8 cellular contexts compared by ENCODE assay signal in genomic region chr2:70143314-70144150, GRCh38. TPM values are rescaled to one million over a fixed set of nuclear protein-coding genes. Genes with fewer than 3 reads are reported as not detected.
DNase-seq lines count a peak whose midpoint lies in the region; ATAC-seq and TF ChIP-seq lines count a peak whose summit lies in the region.

No MANE protein-coding gene starts in this region.

- peaks cover under 1% of the 10 kb centered on the region for H3K9me3 Mint-ChIP-seq in WTC11

- peak overlapping the region; percentile 63 for H3K4me3 Mint-ChIP-seq in WTC11

- H3K9ac ChIP-seq in Karpas-422 (ENCODE audit: low read length) (peak overlapping the region; percentile 69), mesendoderm (ENCODE audit: low read length) (peak overlapping the region; percentile 55)

- H3K4me3 ChIP-seq in Karpas-422 (ENCODE audit: low read length), result peak overlapping the region; percentile 67
- H3K4me3 ChIP-seq in mesendoderm (ENCODE audit: low read length), result no peak overlapping the region
- peak overlapping the region; percentile 41 for H3K4me3 ChIP-seq in thymus (ENCODE audit: low read length)

- 0 out of 2 replicates have a peak, but pooled peaks cover under 1% of the 10 kb centered on the region for H3K36me3 Mint-ChIP-seq in WTC11

- H4K8ac ChIP-seq in mesendoderm (ENCODE audit: low read depth, low read length), result no peak overlapping the region

- no peaks in the 10 kb centered on the region for H3K27me3 Mint-ChIP-seq in WTC11 (ENCODE audit: low read depth)

- no peak overlapping the region for H2BK120ac ChIP-seq in mesendoderm (ENCODE audit: low read depth, low read length)

- ATAC-seq in WTC11 (no peak), GM18502 (IDR thresholded peaks at IDR 0.05; ENCODE audit: poor library complexity, unreplicated experiment) (no peak)

- H3K9me3 ChIP-seq in Karpas-422 (ENCODE audit: low read length) (no peaks in the 10 kb centered on the region), thymus (ENCODE audit: control insufficient read depth) (no peaks in the 10 kb centered on the region)

- no peak overlapping the region for H3K23ac ChIP-seq in mesendoderm (ENCODE audit: low read length)

- H3K79me1 ChIP-seq in mesendoderm (ENCODE audit: low read length), result no peaks in the 10 kb centered on the region

- H3K27me3 ChIP-seq in Karpas-422 (ENCODE audit: low read length), result no peaks in the 10 kb centered on the region
- no peaks in the 10 kb centered on the region for H3K27me3 ChIP-seq in mesendoderm (ENCODE audit: insufficient read depth, low read length, poor library complexity)
- no peaks in the 10 kb centered on the region for H3K27me3 ChIP-seq in thymus (ENCODE audit: control insufficient read depth, insufficient read depth)

- no peaks in the 10 kb centered on the region for H4K20me1 ChIP-seq in Karpas-422 (ENCODE audit: insufficient read depth, low read depth, low read length)

- H3K9me2 ChIP-seq in Karpas-422 (replicated peaks; ENCODE audit: insufficient read depth, low read length), result no peaks in the 10 kb centered on the region

- H2BK5ac ChIP-seq in mesendoderm (ENCODE audit: low read length), result no peak overlapping the region

- no CpG with 5 or more reads among the region's 18 CpGs for WGBS in mesendoderm (ENCODE audit: extremely low coverage, insufficient coverage, low lambda C conversion rate)
- 63% methylated on average over 18 of the region's 18 CpGs for WGBS in thymus

- no peak overlapping the region for H3K18ac ChIP-seq in mesendoderm (ENCODE audit: low read length)

- H3K79me2 ChIP-seq in Karpas-422 (ENCODE audit: low read length) (no peaks in the 10 kb centered on the region), mesendoderm (ENCODE audit: control insufficient read depth, insufficient read depth, low read length) (no peaks in the 10 kb centered on the region)

- H3K27ac ChIP-seq in Karpas-422 (ENCODE audit: low read length) (peak overlapping the region; percentile 90), mesendoderm (ENCODE audit: low read depth, low read length) (no peak overlapping the region), thymus (ENCODE audit: low read depth) (peak overlapping the region; percentile 93)

- DNase-seq in GM03348 (ENCODE audit: low spot score), result peak; percentile 40
- peak; percentile 86 for DNase-seq in Karpas-422
- DNase-seq in WTC11 (ENCODE audit: low spot score), result no peak
- DNase-seq in effector CD4-positive, alpha-beta T cell, result peak; percentile 44
- DNase-seq in mesendoderm, result peak; percentile 53
- DNase-seq in NCI-H774 (lab: John Stamatoyannopoulos, UW), result no peak

- no peak overlapping the region for H2BK15ac ChIP-seq in mesendoderm (replicated peaks; ENCODE audit: low read depth)

- peaks cover 34% of the 10 kb centered on the region for H3K4me1 Mint-ChIP-seq in WTC11

- H2AK5ac ChIP-seq in mesendoderm (ENCODE audit: low read length), result no peak overlapping the region

- H3K27ac Mint-ChIP-seq in WTC11, result peak overlapping the region; percentile 98

- peaks cover 28% of the 10 kb centered on the region for H3K4me1 ChIP-seq in Karpas-422 (ENCODE audit: low read length)
- peaks cover 11% of the 10 kb centered on the region for H3K4me1 ChIP-seq in mesendoderm (ENCODE audit: control insufficient read depth, low read depth, low read length)
- H3K4me1 ChIP-seq in thymus (ENCODE audit: control insufficient read depth, insufficient read depth, low read length), result peaks cover 17% of the 10 kb centered on the region

- H3K4ac ChIP-seq in mesendoderm (ENCODE audit: low read depth, low read length), result no peak overlapping the region

- H2AFZ ChIP-seq in Karpas-422 (ENCODE audit: low read length), result no peak overlapping the region

- H3K36me3 ChIP-seq in Karpas-422 (ENCODE audit: insufficient read depth, low read length), result no peaks in the 10 kb centered on the region
- no peaks in the 10 kb centered on the region for H3K36me3 ChIP-seq in mesendoderm (ENCODE audit: control insufficient read depth, insufficient read depth, low read length)
- H3K36me3 ChIP-seq in thymus (ENCODE audit: control insufficient read depth, insufficient read depth), result no peaks in the 10 kb centered on the region

- H4K5ac ChIP-seq in mesendoderm (ENCODE audit: low read length), result no peak overlapping the region

- peak overlapping the region; percentile 63 for H3K56ac ChIP-seq in mesendoderm (ENCODE audit: low read length)

- CTCF ChIA-PET in WTC11 (lab: Charles Lee), result interaction anchor here (0.8 to 2.5 kb wide), 8 partner anchors 10 to 419 kb away, joined by 3 to 12 read pairs (median 5); partner anchors contain the start of genes C2orf42 and MXD1

- TF ChIP-seq CTCF in WTC11 (IDR thresholded peaks at IDR 0.05), result no peak

- POLR2A ChIA-PET in WTC11 (lab: Charles Lee), result interaction anchor here (0.6 to 4.9 kb wide), 7 partner anchors 20 to 229 kb away, joined by 3 to 60 read pairs (median 30); partner anchors contain the start of genes C2orf42 and MXD1

- H3K4me2 ChIP-seq in Karpas-422 (ENCODE audit: low read depth, low read length, poor library complexity, severe bottlenecking), result peak overlapping the region; percentile 97
- H3K4me2 ChIP-seq in mesendoderm (ENCODE audit: low read length), result no peak overlapping the region

TF ChIP-seq in WTC11, 78 proteins besides CTCF, POLR2A, EP300 and RAD21 (continues in another document):
- TF ChIP-seq TCF7 (CRISPR knock-in tag; IDR thresholded peaks at IDR 0.05; ENCODE audit: low read depth), result no peak
- TF ChIP-seq GABPB1 (CRISPR knock-in tag; IDR thresholded peaks at IDR 0.05), result peak; percentile 58; the same call in 1 of the 2 replicates
- TF ChIP-seq, protein P1, sequence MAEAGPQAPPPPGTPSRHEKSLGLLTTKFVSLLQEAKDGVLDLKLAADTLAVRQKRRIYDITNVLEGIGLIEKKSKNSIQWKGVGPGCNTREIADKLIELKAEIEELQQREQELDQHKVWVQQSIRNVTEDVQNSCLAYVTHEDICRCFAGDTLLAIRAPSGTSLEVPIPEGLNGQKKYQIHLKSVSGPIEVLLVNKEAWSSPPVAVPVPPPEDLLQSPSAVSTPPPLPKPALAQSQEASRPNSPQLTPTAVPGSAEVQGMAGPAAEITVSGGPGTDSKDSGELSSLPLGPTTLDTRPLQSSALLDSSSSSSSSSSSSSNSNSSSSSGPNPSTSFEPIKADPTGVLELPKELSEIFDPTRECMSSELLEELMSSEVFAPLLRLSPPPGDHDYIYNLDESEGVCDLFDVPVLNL (CRISPR knock-in tag; IDR thresholded peaks at IDR 0.05; ENCODE audit: borderline replicate concordance, low read depth), result no peak
- TF ChIP-seq ZNF532 (CRISPR knock-in tag; IDR thresholded peaks at IDR 0.05; ENCODE audit: borderline replicate concordance), result peak; percentile 51; the same call in 1 of the 2 replicates
- TF ChIP-seq EMX1 (CRISPR knock-in tag; IDR thresholded peaks at IDR 0.05), result 0 out of 2 replicates have a peak, but pooled peaks have one; percentile 29
- TF ChIP-seq, protein P2, sequence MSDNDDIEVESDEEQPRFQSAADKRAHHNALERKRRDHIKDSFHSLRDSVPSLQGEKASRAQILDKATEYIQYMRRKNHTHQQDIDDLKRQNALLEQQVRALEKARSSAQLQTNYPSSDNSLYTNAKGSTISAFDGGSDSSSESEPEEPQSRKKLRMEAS (CRISPR knock-in tag; IDR thresholded peaks at IDR 0.05), result no peak
- TF ChIP-seq ERG (CRISPR knock-in tag; IDR thresholded peaks at IDR 0.05), result no peak
- TF ChIP-seq NFATC4 (CRISPR knock-in tag; IDR thresholded peaks at IDR 0.05), result no peak

RNA-seq across cellular contexts. Expression of gene C2orf42, which starts 47.3 kb away (rescaled TPM):
- total RNA-seq in Karpas-422 (2014; rRNA removed; shearing (Covaris generic); ENCODE audit: low replicate concordance), result 30.0 and 36.5 TPM in 2 replicates
- 6.8 to 13.1 TPM (median 10.2 TPM) in 3 replicates for total RNA-seq in WTC11 (2021)
- polyA plus RNA-seq in mesendoderm (2013, experiment 1 of 2), result 4.5 TPM
- 4.9 TPM for polyA plus RNA-seq in mesendoderm (2013, experiment 2 of 2)
- 15.4 TPM for polyA plus RNA-seq in thymus

RNA-seq across cellular contexts. Expression of gene PCBP1, which starts 56.3 kb away (rescaled TPM):
- total RNA-seq in Karpas-422 (2014; rRNA removed; shearing (Covaris generic); ENCODE audit: low replicate concordance), result 91.7 and 128 TPM in 2 replicates
- 489 to 528 TPM (median 518 TPM) in 3 replicates for total RNA-seq in WTC11 (2021)
- 485 TPM for polyA plus RNA-seq in mesendoderm (2013, experiment 1 of 2)
- 516 TPM for polyA plus RNA-seq in mesendoderm (2013, experiment 2 of 2)
- polyA plus RNA-seq in thymus, result 361 TPM

Comparison
In these comparisons a context has a peak if more than half of its experiments do, and no peak if none do; other contexts are left out.
1. DNase-seq: peak in GM03348 (single experiment), Karpas-422 (single experiment), effector CD4-positive, alpha-beta T cell (single experiment) and mesendoderm (single experiment); none in WTC11 (single experiment) and NCI-H774 (single experiment).